13 cellular contexts compared by ENCODE assay signal in the genomic region with DNA sequence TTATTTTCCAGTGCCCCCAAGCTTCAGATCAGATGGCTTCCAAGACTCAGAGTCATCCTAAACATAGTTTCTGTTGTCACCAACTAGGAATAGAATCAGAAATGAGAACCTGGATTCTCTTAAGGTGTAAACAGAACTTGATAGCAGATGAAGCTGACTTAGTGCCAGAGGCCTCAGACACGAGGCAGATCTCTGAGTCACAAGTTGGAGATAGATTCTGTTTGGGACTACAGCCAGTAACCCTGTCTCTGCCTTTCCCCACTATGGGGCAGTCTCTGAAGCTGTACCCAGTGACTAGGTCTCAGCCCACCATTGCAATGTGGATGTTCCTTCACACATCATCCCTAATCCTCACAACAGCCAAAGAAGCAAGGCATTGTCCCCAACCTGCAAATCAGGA. TPM values are rescaled to one million over a fixed set of nuclear protein-coding genes. Genes with fewer than 3 reads are reported as not detected.
DNase-seq lines count a peak whose midpoint lies in the region; ATAC-seq, FAIRE-seq and TF ChIP-seq lines count a peak whose summit lies in the region.
"Had no signal": no experiment of that assay in that cellular context is flagged by ENCODE, and none has a peak within 500 bp of the region (broad histone marks: within the 10 kb centered on the region; RNA-seq: fewer than 3 reads in every experiment).

No MANE protein-coding gene starts in this region.

- H3K4me3 ChIP-seq in AG04449 (ENCODE audit: low read depth, low read length) (no peak overlapping the region), bronchial epithelial cell (ENCODE audit: low read depth, low read length) (no peak overlapping the region), hepatocyte (no peak overlapping the region)
- H3K4me3 ChIP-seq: stomach had no signal

- 33% methylated on average over 1 of the region's 1 CpG for WGBS in hepatocyte (ENCODE audit: low lambda C conversion rate, missing lambda C conversion rate)

- no peaks in the 10 kb centered on the region for H3K4me1 ChIP-seq in hepatocyte (ENCODE audit: insufficient read depth)
- H3K4me1 ChIP-seq: BE2C, stomach had no signal

- H3K36me3 ChIP-seq in bronchial epithelial cell (ENCODE audit: control insufficient read depth, insufficient read depth, low read length), result no peaks in the 10 kb centered on the region
- no peaks in the 10 kb centered on the region for H3K36me3 ChIP-seq in hepatocyte (replicated peaks; ENCODE audit: insufficient read depth, low read depth)

- POLR2A ChIA-PET in AG04449 (lab: Yijun Ruan, JAX), result interaction anchor here (1.0 kb wide), 1 partner anchor 25 kb away, joined by 3 read pairs; a partner anchor contains a TSS

- no peak overlapping the region for H2AFZ ChIP-seq in hepatocyte

- H4K20me1 ChIP-seq in hepatocyte (ENCODE audit: insufficient read depth, poor library complexity, severe bottlenecking), result no peaks in the 10 kb centered on the region

- H3K27me3 ChIP-seq in bronchial epithelial cell (ENCODE audit: control insufficient read depth, insufficient read depth, low read length) (no peaks in the 10 kb centered on the region), hepatocyte (no peaks in the 10 kb centered on the region)
- H3K27me3 ChIP-seq: BE2C, stomach had no signal

- no peak for ATAC-seq in HG03460 (IDR thresholded peaks at IDR 0.05; ENCODE audit: unreplicated experiment)

- no peaks in the 10 kb centered on the region for H3K79me2 ChIP-seq in hepatocyte

- no peak overlapping the region for H3K27ac ChIP-seq in hepatocyte
- H3K27ac ChIP-seq: stomach had no signal

- FAIRE-seq in HTR-8/SVneo (lab: Jason Lieb, UNC) (peak; percentile 55), bronchial epithelial cell (lab: Jason Lieb, UNC) (no peak)

- H3K4me2 ChIP-seq in hepatocyte, result no peak overlapping the region

- no peaks in the 10 kb centered on the region for H3K9me2 ChIP-seq in hepatocyte (replicated peaks; ENCODE audit: insufficient read depth)

- TF ChIP-seq CTCF in AG04449 (IDR thresholded peaks at IDR 0.05; ENCODE audit: insufficient read depth, low read length, missing control alignments), result no peak
- TF ChIP-seq CTCF in bronchial epithelial cell (IDR thresholded peaks at IDR 0.05; ENCODE audit: insufficient read depth, low read length, severe bottlenecking), result peak; percentile 9
- TF ChIP-seq CTCF in hepatocyte (IDR thresholded peaks at IDR 0.05; ENCODE audit: poor library complexity), result no peak

- CTCF ChIA-PET in AG04449 (lab: Yijun Ruan, JAX), result interaction anchor here (1.1 to 22.5 kb wide), 8 partner anchors 12 to 235 kb away, joined by 4 to 316 read pairs (median 18); no protein-coding TSS in a partner anchor

- DNase-seq in AG04449 (ENCODE audit: low read depth, low spot score), result peak; percentile 57
- no peak for DNase-seq in HTR-8/SVneo (ENCODE audit: insufficient read length, low spot score)
- DNase-seq in bronchial epithelial cell (ENCODE audit: low read depth), result peak; percentile 62
- DNase-seq in hepatocyte (ENCODE audit: low spot score), result peak; percentile 18
- no peak for DNase-seq in NCI-H2107 (lab: John Stamatoyannopoulos, UW)
- DNase-seq in germinal center (ENCODE audit: low spot score), result no peak
- no peak for DNase-seq in medulla oblongata (ENCODE audit: extremely low spot score)
- DNase-seq: BE2C, Kasumi-1, NCI-H2171 treated with DMSO at 0.1 percent for 48 hours, RPMI8226, stomach had no signal

- H3K9me3 ChIP-seq in hepatocyte (ENCODE audit: low read depth), result no peaks in the 10 kb centered on the region
- H3K9me3 ChIP-seq: BE2C, stomach had no signal

RNA-seq across cellular contexts. Expression of a gene that starts 25.4 kb away (rescaled TPM):
- total RNA-seq in bronchial epithelial cell (5.6 and 8.7 TPM in 2 replicates), hepatocyte (11.7 and 12.4 TPM in 2 replicates)
- 4.3 and 5.1 TPM in 2 replicates for polyA plus RNA-seq in hepatocyte

Comparison
In these comparisons a context has a peak if more than half of its experiments do, and no peak if none do; other contexts are left out.
1. DNase-seq: peak in AG04449 (single experiment), bronchial epithelial cell (single experiment) and hepatocyte (single experiment); none in HTR-8/SVneo (single experiment), NCI-H2107 (single experiment), germinal center (single experiment) and medulla oblongata (single experiment).